23 cellular contexts compared by ENCODE assay signal in the genomic region with DNA sequence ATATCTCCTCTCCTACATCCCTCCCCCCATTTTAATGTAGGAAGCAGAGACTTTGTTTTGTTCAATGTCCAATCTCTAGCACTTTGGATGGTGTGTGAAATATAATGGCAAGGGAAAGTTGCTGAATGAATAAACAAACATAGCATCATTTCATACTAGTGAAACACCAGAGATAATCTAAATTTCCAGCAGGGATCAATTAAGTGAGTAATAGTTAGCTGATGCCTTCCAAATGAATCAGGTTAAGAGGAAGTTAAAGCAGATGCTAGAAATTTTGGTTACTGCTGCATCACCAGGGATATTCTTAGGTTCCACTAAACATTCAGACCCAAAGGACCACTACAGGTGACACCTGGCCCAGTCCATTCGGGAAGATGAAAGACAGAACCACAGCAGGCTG. TPM values are rescaled to one million over a fixed set of nuclear protein-coding genes. Genes with fewer than 3 reads are reported as not detected.
DNase-seq lines count a peak whose midpoint lies in the region; ATAC-seq and TF ChIP-seq lines count a peak whose summit lies in the region.
"Had no signal": no experiment of that assay in that cellular context is flagged by ENCODE, and none has a peak within 500 bp of the region (broad histone marks: within the 10 kb centered on the region; RNA-seq: fewer than 3 reads in every experiment).

No MANE protein-coding gene starts in this region.

- H3K4me1 Mint-ChIP-seq in HFFc6 (ENCODE audit: low read depth) = peaks cover 32% of the 10 kb centered on the region
- peaks cover 13 to 44% (median 36%) of the 10 kb centered on the region in 4 donors for H3K4me1 Mint-ChIP-seq in naive thymus-derived CD8-positive, alpha-beta T cell

- H3K36me3 Mint-ChIP-seq in activated naive CD4-positive, alpha-beta T cell treated with anti-CD3 and anti-CD28 coated beads, Interleukin-2, amount 50 U/mL, for 72 hours = peaks cover 6 to 27% of the 10 kb centered on the region in 2 donors
- H3K36me3 Mint-ChIP-seq in HFFc6 (ENCODE audit: low read depth) = peaks cover 8% of the 10 kb centered on the region; the same call in 1 of the 2 replicates
- peaks cover 0 to 71% (median 8%) of the 10 kb centered on the region in 3 donors for H3K36me3 Mint-ChIP-seq in naive thymus-derived CD8-positive, alpha-beta T cell

- no peak overlapping the region for H3K9ac ChIP-seq in adipocyte (ENCODE audit: low read length)

- H3K27me3 ChIP-seq in adipocyte (replicated peaks; ENCODE audit: control insufficient read depth, insufficient read depth, low read length) (no peaks in the 10 kb centered on the region), gastrocnemius medialis (no peaks in the 10 kb centered on the region)
- H3K27me3 ChIP-seq: MG63, neutrophil, SJSA1 had no signal

- TF ChIP-seq POLR2A in gastrocnemius medialis (IDR thresholded peaks at IDR 0.05) = no peak

- TF ChIP-seq CTCF in HFFc6 (IDR thresholded peaks at IDR 0.05) (no peak), gastrocnemius medialis (IDR thresholded peaks at IDR 0.05 in 4 of 5, conservative IDR thresholded peaks at IDR 0.05 in 1 of 5) (no peak)

- no peaks in the 10 kb centered on the region for H3K9me3 Mint-ChIP-seq in activated naive CD4-positive, alpha-beta T cell treated with anti-CD3 and anti-CD28 coated beads, Interleukin-2, amount 50 U/mL, for 72 hours
- H3K9me3 Mint-ChIP-seq in HFFc6 = no peaks in the 10 kb centered on the region
- no peaks in the 10 kb centered on the region for H3K9me3 Mint-ChIP-seq in naive thymus-derived CD8-positive, alpha-beta T cell
- H3K9me3 Mint-ChIP-seq: activated CD4-positive, alpha-beta memory T cell treated with anti-CD3 and anti-CD28 coated beads for 36 hours; activated naive CD4-positive, alpha-beta T cell treated with anti-CD3 and anti-CD28 coated beads for 36 hours; T-helper 2 cell treated with Interferon-gamma antibody and Interleukin-4, amounts not matched to agents 5 μg/mL and 100 μg/mL, for 36 hours had no signal

- H3K27ac Mint-ChIP-seq in activated naive CD4-positive, alpha-beta T cell treated with anti-CD3 and anti-CD28 coated beads, Interleukin-2, amount 50 U/mL, for 72 hours = peak overlapping the region; percentile 58 to 73
- peak overlapping the region; percentile 75 for H3K27ac Mint-ChIP-seq in HFFc6
- H3K27ac Mint-ChIP-seq in naive thymus-derived CD8-positive, alpha-beta T cell = peak overlapping the region in 7 of 10 donors; percentile 15 to 77 (median 66)
- H3K27ac Mint-ChIP-seq: activated CD4-positive, alpha-beta memory T cell treated with anti-CD3 and anti-CD28 coated beads for 36 hours; activated naive CD4-positive, alpha-beta T cell treated with anti-CD3 and anti-CD28 coated beads for 36 hours; T-helper 2 cell treated with Interferon-gamma antibody and Interleukin-4, amounts not matched to agents 5 μg/mL and 100 μg/mL, for 36 hours had no signal

- no peak overlapping the region for H3K27ac ChIP-seq in gastrocnemius medialis
- H3K27ac ChIP-seq: lower lobe of right lung, neutrophil, prostate gland, SJSA1 had no signal

- H3K4me3 Mint-ChIP-seq in HFFc6 = peak overlapping the region; percentile 31; the same call in 1 of the 2 replicates
- H3K4me3 Mint-ChIP-seq in naive thymus-derived CD8-positive, alpha-beta T cell = no peak overlapping the region
- H3K4me3 Mint-ChIP-seq: activated CD4-positive, alpha-beta memory T cell treated with anti-CD3 and anti-CD28 coated beads for 36 hours; activated naive CD4-positive, alpha-beta T cell treated with anti-CD3 and anti-CD28 coated beads for 36 hours; T-helper 2 cell treated with Interferon-gamma antibody and Interleukin-4, amounts not matched to agents 5 μg/mL and 100 μg/mL, for 36 hours had no signal

- in situ Hi-C loops in gastrocnemius medialis (cut with MboI; ENCODE audit: low sequenced_read_pairs in 4 of 4) = no loop called here

- H3K4me1 ChIP-seq in adipocyte (ENCODE audit: control insufficient read depth, insufficient read depth, low read length) (peaks cover 4% of the 10 kb centered on the region), gastrocnemius medialis (no peaks in the 10 kb centered on the region)
- H3K4me1 ChIP-seq: lower lobe of right lung, prostate gland, SJSA1 had no signal

- H3K27me3 Mint-ChIP-seq in HFFc6 (ENCODE audit: insufficient read depth) = no peaks in the 10 kb centered on the region
- H3K27me3 Mint-ChIP-seq in naive thymus-derived CD8-positive, alpha-beta T cell = no peaks in the 10 kb centered on the region
- H3K27me3 Mint-ChIP-seq: activated CD4-positive, alpha-beta memory T cell treated with anti-CD3 and anti-CD28 coated beads for 36 hours had no signal

- POLR2A ChIA-PET in naive thymus-derived CD8-positive, alpha-beta T cell (lab: Charles Lee) = no interaction called here

- ATAC-seq in activated naive CD4-positive, alpha-beta T cell treated with anti-CD3 and anti-CD28 coated beads, Interleukin-2, amount 50 U/mL, for 72 hours = no peak
- ATAC-seq in naive thymus-derived CD8-positive, alpha-beta T cell = no peak
- ATAC-seq in GM21717 (IDR thresholded peaks at IDR 0.05; ENCODE audit: unreplicated experiment) (no peak), gastrocnemius medialis (no peak)
- ATAC-seq: lower lobe of right lung, Panc1 had no signal

- no peak overlapping the region for H3K4me3 ChIP-seq in adipocyte (ENCODE audit: low read length)
- H3K4me3 ChIP-seq in gastrocnemius medialis = no peak overlapping the region
- H3K4me3 ChIP-seq: lower lobe of right lung, MG63, prostate gland, SJSA1 had no signal

- H3K9me3 ChIP-seq in adipocyte (ENCODE audit: control insufficient read depth, low read length) = no peaks in the 10 kb centered on the region
- H3K9me3 ChIP-seq in gastrocnemius medialis = no peaks in the 10 kb centered on the region
- H3K9me3 ChIP-seq: lower lobe of right lung, MG63, neutrophil, prostate gland, SJSA1 had no signal

- intact Hi-C loops in gastrocnemius medialis (cut with DNase I; ENCODE audit: low total_unique reads) = no loop called here

- no peak for DNase-seq in activated naive CD4-positive, alpha-beta T cell treated with anti-CD3 and anti-CD28 coated beads, Interleukin-2, amount 50 U/mL, for 72 hours (ENCODE audit: low spot score in 2 of 2)
- no peak for DNase-seq in activated naive CD4-positive, alpha-beta T cell treated with Interleukin-2 at 50 U/mL for 16 hours
- DNase-seq in HFFc6 = peak; percentile 61
- peak; percentile 13 for DNase-seq in adipocyte (ENCODE audit: low read depth)
- DNase-seq in naive thymus-derived CD8-positive, alpha-beta T cell = no peak
- DNase-seq in gastrocnemius medialis = no peak
- DNase-seq in OCI-M2 (lab: John Stamatoyannopoulos, UW; ENCODE audit: unreplicated experiment) = no peak
- DNase-seq: ACHN; activated CD4-positive, alpha-beta memory T cell treated with anti-CD3 and anti-CD28 coated beads for 36 hours; activated naive CD4-positive, alpha-beta T cell treated with anti-CD3 and anti-CD28 coated beads for 36 hours; activated T-cell treated with anti-CD3 and anti-CD28 coated beads for 4 hours; DMS79; lower lobe of right lung; MG63; NCI-H1417; NCI-H446 treated with DMSO at 0.1 percent for 48 hours; stimulated activated CD8-positive, alpha-beta memory T cell treated with anti-CD3 and anti-CD28 coated beads, Interleukin-4, amount 100 ng/mL, for 48 hours had no signal

- H3K36me3 ChIP-seq in adipocyte (ENCODE audit: control insufficient read depth, insufficient read depth, low read length, severe bottlenecking) (peaks cover 25% of the 10 kb centered on the region), gastrocnemius medialis (peaks cover 0 to 30% of the 10 kb centered on the region in 2 donors)
- H3K36me3 ChIP-seq: prostate gland had no signal

RNA-seq across cellular contexts. Expression of gene MRPS31, which starts 8.1 kb away (rescaled TPM):
- total RNA-seq in activated naive CD4-positive, alpha-beta T cell treated with anti-CD3 and anti-CD28 coated beads, Interleukin-2, amount 50 U/mL, for 72 hours = 10 to 100 TPM; 43.9 to 51.6 TPM
- total RNA-seq in HFFc6 (2021; fragmentation: NEBNext Ultra II Directional; extraction: Animal tissue kit (Norgen Biotek cat#: 25700)) = 10 to 100 TPM; 13.9 to 16.5 (median 15.5) TPM
- 10 to 100 TPM; 40.0 to 41.2 TPM for total RNA-seq in naive thymus-derived CD8-positive, alpha-beta T cell
- polyA plus RNA-seq in naive thymus-derived CD8-positive, alpha-beta T cell = 10 to 100 TPM; 48.8 to 60.2 (median 57.8) TPM
- 10 to 100 TPM; 21.0 to 29.5 (median 24.8) TPM for total RNA-seq in gastrocnemius medialis

RNA-seq across cellular contexts. Expression of gene SLC25A15, which starts 26.6 kb away (rescaled TPM):
- 10 to 100 TPM; 18.0 to 19.2 TPM for total RNA-seq in activated naive CD4-positive, alpha-beta T cell treated with anti-CD3 and anti-CD28 coated beads, Interleukin-2, amount 50 U/mL, for 72 hours
- 10 to 100 TPM; 10.7 to 13.7 (median 12.1) TPM for total RNA-seq in HFFc6 (2021; fragmentation: NEBNext Ultra II Directional; extraction: Animal tissue kit (Norgen Biotek cat#: 25700))
- 10 to 100 TPM; 11.4 to 13.1 TPM for total RNA-seq in naive thymus-derived CD8-positive, alpha-beta T cell
- 10 to 100 TPM in 2 of 3 donors, 1 to 10 TPM in 1; 5.3 to 12.1 (median 10.2) TPM for polyA plus RNA-seq in naive thymus-derived CD8-positive, alpha-beta T cell
- total RNA-seq in gastrocnemius medialis = 10 to 100 TPM in 2 of 4 donors, 1 to 10 TPM in 2; 4.3 to 19.3 (median 11.0) TPM

Comparison
In these comparisons a context has a peak if more than half of its experiments do, and no peak if none do; other contexts are left out.
1. DNase-seq: peak in HFFc6 (single experiment) and adipocyte (single experiment); none in activated naive CD4-positive, alpha-beta T cell treated with anti-CD3 and anti-CD28 coated beads, Interleukin-2, amount 50 U/mL, for 72 hours (0 of 2), activated naive CD4-positive, alpha-beta T cell treated with Interleukin-2 at 50 U/mL for 16 hours (single experiment), naive thymus-derived CD8-positive, alpha-beta T cell (0 of 10), gastrocnemius medialis (0 of 2) and OCI-M2 (single experiment).
2. Peak in every context shown above with its lines, with median percentiles within 50 percentile points of each other: H3K27ac Mint-ChIP-seq.